In the genomic region with DNA sequence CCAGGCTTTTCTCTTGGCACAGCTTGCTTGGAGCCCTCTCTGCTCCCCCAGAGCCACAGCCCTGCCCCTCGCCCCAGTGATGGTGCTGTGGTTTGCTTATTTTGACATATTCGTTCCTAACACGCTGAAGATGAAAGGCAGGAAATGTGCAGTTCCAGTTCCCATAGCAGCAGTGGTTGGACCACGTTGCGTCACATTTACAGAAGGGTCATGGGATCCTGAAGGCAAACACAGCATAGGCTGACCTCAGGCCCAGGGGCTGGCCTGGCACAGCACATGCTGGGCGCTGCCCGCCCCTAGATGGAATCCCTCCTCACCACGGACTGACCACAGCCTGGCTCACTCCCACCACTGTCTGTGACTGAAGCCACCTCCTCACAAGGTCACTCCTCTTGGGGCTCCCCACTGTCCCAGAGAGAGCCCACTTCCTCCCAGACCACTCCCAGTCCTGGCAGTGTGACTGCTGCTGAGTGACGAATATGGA, we compare ENCODE assay signal across 9 cellular contexts. TPM values are rescaled to one million over a fixed set of nuclear protein-coding genes. Genes with fewer than 3 reads are reported as not detected.
A peak's percentile ranks its signal among the peaks of the same experiment; 100 is the strongest.
DNase-seq lines count a peak whose midpoint lies in the region; ATAC-seq, FAIRE-seq and TF ChIP-seq lines count a peak whose summit lies in the region.
"Had no signal": no experiment of that assay in that cellular context is flagged by ENCODE, and none has a peak within 500 bp of the region (broad histone marks: within the 10 kb centered on the region; RNA-seq: fewer than 3 reads in every experiment).

No MANE protein-coding gene starts in this region.

- no peak for TF ChIP-seq POLR2A in uterus (IDR thresholded peaks at IDR 0.05)

- CTCF ChIA-PET in activated CD8-positive, alpha-beta T cell treated with anti-CD3 and anti-CD28 coated beads, Interleukin-2, amount 10 ng/mL, durations not matched to agents 7 days and 5 days (lab: Charles Lee), result interaction anchor here (0.9 to 9.9 kb wide), 4 partner anchors 17 to 206 kb away, joined by 3 to 89 read pairs (median 22); no protein-coding TSS in a partner anchor

- peak overlapping the region; percentile 62 for H3K27ac ChIP-seq in effector memory CD4-positive, alpha-beta T cell (ENCODE audit: insufficient read depth, low read length, poor library complexity, severe bottlenecking)
- H3K27ac ChIP-seq in pancreas, result peak overlapping the region in 1 of 4 donors; percentile 41
- H3K27ac ChIP-seq in uterus, result no peak overlapping the region
- H3K27ac ChIP-seq: KMS-11 had no signal

- POLR2A ChIA-PET in activated CD8-positive, alpha-beta T cell treated with anti-CD3 and anti-CD28 coated beads, Interleukin-2, amount 10 ng/mL, durations not matched to agents 7 days and 5 days (lab: Charles Lee), result interaction anchor here (0.6 kb wide), 1 partner anchor 57 kb away, joined by 3 read pairs; no protein-coding TSS in a partner anchor

- H3K9me3 Mint-ChIP-seq in activated CD8-positive, alpha-beta T cell treated with anti-CD3 and anti-CD28 coated beads, Interleukin-2, amount 10 ng/mL, durations not matched to agents 7 days and 5 days (ENCODE audit: insufficient read depth), result no peaks in the 10 kb centered on the region

- no peaks in the 10 kb centered on the region for H3K27me3 Mint-ChIP-seq in activated CD8-positive, alpha-beta T cell treated with anti-CD3 and anti-CD28 coated beads, Interleukin-2, amount 10 ng/mL, durations not matched to agents 7 days and 5 days (ENCODE audit: low read depth)

- DNase-seq in GM13977 (ENCODE audit: low spot score), result peak; percentile 58
- peak; percentile 39 for DNase-seq in HT-29 (ENCODE audit: low spot score)
- peak; percentile 91 for DNase-seq in activated CD8-positive, alpha-beta T cell treated with anti-CD3 and anti-CD28 coated beads, Interleukin-2, amount 10 ng/mL, durations not matched to agents 7 days and 5 days
- peak; percentile 65 to 76 (median 67) for DNase-seq in effector memory CD4-positive, alpha-beta T cell
- peak in 2 of 6 donors; percentile 3 to 26 for DNase-seq in pancreas
- peak; percentile 22 to 34 for DNase-seq in uterus
- no peak for DNase-seq in COLO668 (lab: John Stamatoyannopoulos, UW; ENCODE audit: unreplicated experiment)

- H3K36me3 ChIP-seq in effector memory CD4-positive, alpha-beta T cell (ENCODE audit: control insufficient read depth, insufficient read depth, low read length), result no peaks in the 10 kb centered on the region
- H3K36me3 ChIP-seq in pancreas (no peaks in the 10 kb centered on the region), uterus (no peaks in the 10 kb centered on the region)

- no peak for TF ChIP-seq CTCF in GM13977 (IDR thresholded peaks at IDR 0.05; ENCODE audit: extremely low read depth, insufficient read depth, missing control alignments)
- TF ChIP-seq CTCF in pancreas (IDR thresholded peaks at IDR 0.05), result no peak
- no peak for TF ChIP-seq CTCF in uterus (IDR thresholded peaks at IDR 0.05)

- peaks cover 22% of the 10 kb centered on the region for H3K4me1 ChIP-seq in effector memory CD4-positive, alpha-beta T cell (ENCODE audit: control insufficient read depth, insufficient read depth, low read length, poor library complexity, severe bottlenecking)
- no peaks in the 10 kb centered on the region for H3K4me1 ChIP-seq in pancreas
- no peaks in the 10 kb centered on the region for H3K4me1 ChIP-seq in uterus

- peak overlapping the region; percentile 5 for H3K4me3 ChIP-seq in effector memory CD4-positive, alpha-beta T cell (ENCODE audit: insufficient read depth, low read depth, low read length, poor library complexity, severe bottlenecking)
- H3K4me3 ChIP-seq in pancreas, result no peak overlapping the region
- H3K4me3 ChIP-seq in uterus, result no peak overlapping the region

- WGBS in pancreas, 2 donors, result 68% methylated on average over 9 of the region's 9 CpGs

- no peaks in the 10 kb centered on the region for H3K36me3 Mint-ChIP-seq in activated CD8-positive, alpha-beta T cell treated with anti-CD3 and anti-CD28 coated beads, Interleukin-2, amount 10 ng/mL, durations not matched to agents 7 days and 5 days (ENCODE audit: low read depth)

- intact Hi-C loops in pancreas (cut with DNase I), result loop anchor here in 1 of 3 donors (5.0 kb wide), 1 partner anchor 204 kb away; no protein-coding TSS in a partner anchor
- intact Hi-C loops in uterus (cut with DNase I; ENCODE audit: low total_unique reads), result no loop called here

- in situ Hi-C loops in GM13977 (cut with MboI; ENCODE audit: low pct_unique_long_range_greater_than_20kb, low sequenced_read_pairs, unreplicated experiment), result no loop called here

- no peaks in the 10 kb centered on the region for H3K9me3 ChIP-seq in effector memory CD4-positive, alpha-beta T cell (ENCODE audit: control insufficient read depth, low read length)
- H3K9me3 ChIP-seq in pancreas (no peaks in the 10 kb centered on the region), uterus (no peaks in the 10 kb centered on the region)

- no peak for FAIRE-seq in pancreas (lab: Jason Lieb, UNC)

- H3K27ac Mint-ChIP-seq in activated CD8-positive, alpha-beta T cell treated with anti-CD3 and anti-CD28 coated beads, Interleukin-2, amount 10 ng/mL, durations not matched to agents 7 days and 5 days, result peak overlapping the region; percentile 82

- peaks cover 52% of the 10 kb centered on the region for H3K4me1 Mint-ChIP-seq in activated CD8-positive, alpha-beta T cell treated with anti-CD3 and anti-CD28 coated beads, Interleukin-2, amount 10 ng/mL, durations not matched to agents 7 days and 5 days (ENCODE audit: low read depth)

- peak overlapping the region; percentile 37 for H3K4me3 Mint-ChIP-seq in activated CD8-positive, alpha-beta T cell treated with anti-CD3 and anti-CD28 coated beads, Interleukin-2, amount 10 ng/mL, durations not matched to agents 7 days and 5 days

- no peaks in the 10 kb centered on the region for H3K27me3 ChIP-seq in effector memory CD4-positive, alpha-beta T cell (replicated peaks; ENCODE audit: control insufficient read depth, insufficient read depth, low read length, poor library complexity, severe bottlenecking)
- H3K27me3 ChIP-seq in pancreas (no peaks in the 10 kb centered on the region), uterus (no peaks in the 10 kb centered on the region)

- peak; percentile 91 for ATAC-seq in activated CD8-positive, alpha-beta T cell treated with anti-CD3 and anti-CD28 coated beads, Interleukin-2, amount 10 ng/mL, durations not matched to agents 7 days and 5 days
- ATAC-seq in pancreas (peak in 3 of 4 donors; percentile 70 to 83 (median 78)), HG03025 (IDR thresholded peaks at IDR 0.05; ENCODE audit: low FRiP score, unreplicated experiment) (no peak)

RNA-seq across cellular contexts. Expression of gene CHRNA1, which starts 14.2 kb away (rescaled TPM):
- not detected in 2 replicates for total RNA-seq in HT-29 (2014; rRNA removed; shearing (Covaris generic))
- total RNA-seq in activated CD8-positive, alpha-beta T cell treated with anti-CD3 and anti-CD28 coated beads, Interleukin-2, amount 10 ng/mL, durations not matched to agents 7 days and 5 days, result not detected
- under 1 TPM in 2 of 6 donors, not detected in 4; 0.12 to 0.14 TPM for total RNA-seq in pancreas
- under 1 TPM in 1 of 2 donors, not detected in 1; 0.14 TPM for polyA plus RNA-seq in pancreas
- total RNA-seq in uterus, result not detected
